ENCODE assay signal across 9 cellular contexts in genomic region chr2:9095690-9096089, GRCh38.
DNase-seq lines count a peak whose midpoint lies in the region; ATAC-seq and TF ChIP-seq lines count a peak whose summit lies in the region.
"Had no signal": no experiment of that assay in that cellular context is flagged by ENCODE, and none has a peak within 500 bp of the region (broad histone marks: within the 10 kb centered on the region; RNA-seq: fewer than 3 reads in every experiment).

No MANE protein-coding gene starts in this region.

- TF ChIP-seq CTCF in BE2C (IDR thresholded peaks at IDR 0.05; ENCODE audit: low read depth, low read length), result peak; percentile 29
- TF ChIP-seq CTCF in heart right ventricle (IDR thresholded peaks at IDR 0.05), result peak in 7 of 9 donors; percentile 17 to 58 (median 35)
- peak; percentile 19 for TF ChIP-seq CTCF in osteoblast (IDR thresholded peaks at IDR 0.05; ENCODE audit: extremely low read depth, low read depth, low read length)

- TF ChIP-seq POLR2A in GM18505 (IDR thresholded peaks at IDR 0.05; ENCODE audit: borderline replicate concordance, extremely low read depth, insufficient read depth, insufficient read length), result no peak

- H4K20me1 ChIP-seq in osteoblast (ENCODE audit: insufficient read depth, low read length), result no peaks in the 10 kb centered on the region

- 0 out of 2 replicates have a peak overlapping the region, but pooled peaks have one; percentile 4 for H3K4me3 ChIP-seq in BE2C (ENCODE audit: low read depth, low read length)
- peak overlapping the region in 7 of 10 donors; percentile 11 to 36 (median 26) for H3K4me3 ChIP-seq in heart right ventricle
- H3K4me3 ChIP-seq in osteoblast (ENCODE audit: insufficient read depth, low read length), result peak overlapping the region; percentile 31

- H3K9me3 ChIP-seq in BE2C, result no peaks in the 10 kb centered on the region
- H3K9me3 ChIP-seq in heart right ventricle, result no peaks in the 10 kb centered on the region
- H3K9me3 ChIP-seq in osteoblast (ENCODE audit: low read depth, low read length), result no peaks in the 10 kb centered on the region

- H3K36me3 ChIP-seq in BE2C (no peaks in the 10 kb centered on the region), heart right ventricle (no peaks in the 10 kb centered on the region), osteoblast (ENCODE audit: insufficient read depth, low read length) (no peaks in the 10 kb centered on the region)

- intact Hi-C loops in heart right ventricle (cut with DNase I), result loop anchor here in 2 of 10 donors (10.0 kb wide), 2 partner anchors 91 to 221 kb away; partner anchors contain the start of gene MBOAT2 (in 1 of the 2)

- no peaks in the 10 kb centered on the region for H3K4me1 ChIP-seq in BE2C
- peaks cover 2 to 30% (median 17%) of the 10 kb centered on the region in 9 donors for H3K4me1 ChIP-seq in heart right ventricle
- peaks cover 14% of the 10 kb centered on the region for H3K4me1 ChIP-seq in osteoblast (ENCODE audit: insufficient read depth, low read length)

- 11 to 12% methylated on average over 21 of the region's 21 CpGs for WGBS in heart right ventricle, 2 donors

- peak overlapping the region; percentile 71 for H2AFZ ChIP-seq in osteoblast (ENCODE audit: low read length)

- H3K27ac ChIP-seq in heart right ventricle (peak overlapping the region in 5 of 10 donors; percentile 15 to 77 (median 59)), osteoblast (ENCODE audit: low read depth, low read length) (no peak overlapping the region)

- no peaks in the 10 kb centered on the region for H3K27me3 ChIP-seq in BE2C
- no peaks in the 10 kb centered on the region for H3K27me3 ChIP-seq in heart right ventricle
- no peaks in the 10 kb centered on the region for H3K27me3 ChIP-seq in osteoblast (ENCODE audit: insufficient read depth, low read length)

- peak; percentile 58 for DNase-seq in BE2C
- DNase-seq in anterior cingulate cortex (lab: John Stamatoyannopoulos, UW), result peak in 51 of 58 donors; percentile 15 to 79 (median 49)
- peak; percentile 60 to 67 for DNase-seq in heart right ventricle
- DNase-seq in osteoblast (ENCODE audit: insufficient read length, low spot score, missing footprints), result no peak
- DNase-seq in stimulated activated naive CD4-positive, alpha-beta T cell (lab: John Stamatoyannopoulos, UW), result no peak
- DNase-seq: glutamatergic neuron had no signal

- peak overlapping the region; percentile 44 for H3K4me2 ChIP-seq in osteoblast (ENCODE audit: insufficient read depth, low read length)

- peak; percentile 77 to 91 (median 84) for ATAC-seq in heart right ventricle
- no peak for ATAC-seq in GM18505 (IDR thresholded peaks at IDR 0.05; ENCODE audit: unreplicated experiment)
- ATAC-seq in GM19463 (IDR thresholded peaks at IDR 0.05; ENCODE audit: unreplicated experiment), result no peak
- no peak for ATAC-seq in HG03439 (IDR thresholded peaks at IDR 0.05; ENCODE audit: unreplicated experiment)

- no peaks in the 10 kb centered on the region for H3K79me2 ChIP-seq in osteoblast (ENCODE audit: insufficient read depth, low read length)

Comparison
In these comparisons a context has a peak if more than half of its experiments do, and no peak if none do; other contexts are left out.
1. DNase-seq: peak in BE2C (single experiment), anterior cingulate cortex (51 of 58) and heart right ventricle (2 of 2); none in osteoblast (single experiment) and stimulated activated naive CD4-positive, alpha-beta T cell (0 of 6).
2. ATAC-seq: peak in heart right ventricle (8 of 8); none in GM18505 (single experiment), GM19463 (single experiment) and HG03439 (single experiment).
3. Peak in every context shown above with its lines, with median percentiles within 50 percentile points of each other: H3K4me3 ChIP-seq and CTCF ChIP-seq.